Comparison of ENCODE assay signal across 9 cellular contexts in the genomic region with DNA sequence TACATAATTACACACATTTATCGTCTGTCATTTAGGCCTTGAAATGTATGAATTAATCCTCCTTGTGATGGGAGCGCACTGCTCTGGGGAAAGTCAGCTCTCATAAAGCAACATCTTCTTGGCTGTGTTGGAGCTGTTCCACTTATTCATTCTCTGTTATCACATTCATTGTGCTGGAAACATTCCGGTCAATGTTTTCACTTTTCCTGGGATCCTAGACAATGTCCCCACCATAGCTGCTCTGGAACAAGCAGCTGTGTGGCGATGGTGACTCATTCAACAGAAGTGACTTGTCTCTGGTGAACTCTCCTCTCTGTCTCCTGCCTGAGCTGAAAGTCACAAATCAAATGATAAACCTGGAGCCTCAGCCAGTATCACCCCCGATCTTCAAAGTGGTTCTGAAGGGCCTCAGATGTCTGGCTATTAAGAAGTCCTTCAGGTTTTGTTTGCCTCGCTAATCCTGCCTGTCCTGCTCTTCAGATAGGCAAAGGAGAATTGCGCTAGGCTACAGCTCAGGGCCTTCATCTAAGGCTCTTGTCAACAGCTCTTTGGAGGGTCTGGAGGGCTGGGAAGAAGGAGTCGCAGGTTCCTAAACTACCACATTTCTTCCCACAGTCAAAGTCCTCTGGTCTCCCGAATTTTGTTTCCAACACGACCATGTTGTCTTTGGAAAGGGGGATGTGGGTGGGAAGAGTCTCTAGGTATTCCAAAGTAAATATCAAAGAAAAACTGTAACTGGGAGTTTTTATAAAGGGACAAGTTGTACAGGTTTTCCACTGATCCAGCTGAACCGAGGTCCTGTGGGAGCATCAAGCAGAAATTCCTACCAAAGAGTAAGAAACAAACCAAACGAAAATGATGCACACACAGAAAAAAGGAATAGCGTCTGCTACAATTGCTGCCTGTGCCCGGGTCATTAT. TPM values are rescaled to one million over a fixed set of nuclear protein-coding genes. Genes with fewer than 3 reads are reported as not detected.
DNase-seq lines count a peak whose midpoint lies in the region; ATAC-seq and TF ChIP-seq lines count a peak whose summit lies in the region.
"Had no signal": no experiment of that assay in that cellular context is flagged by ENCODE, and none has a peak within 500 bp of the region (broad histone marks: within the 10 kb centered on the region; RNA-seq: fewer than 3 reads in every experiment).

No MANE protein-coding gene starts in this region.

- intact Hi-C loops in Right ventricle myocardium inferior (cut with DNase I) (no loop called here), cardiac septum (cut with DNase I) (loop anchor here (5.0 kb wide), 1 partner anchor 133 kb away; no protein-coding TSS in a partner anchor)

- TF ChIP-seq CTCF in astrocyte of the spinal cord (IDR thresholded peaks at IDR 0.05; ENCODE audit: low read depth, low read length): no peak
- no peak for TF ChIP-seq CTCF in type B pancreatic cell (conservative IDR thresholded peaks at IDR 0.05)

- peaks cover 3% of the 10 kb centered on the region for H3K27me3 Mint-ChIP-seq in type B pancreatic cell

- peak overlapping the region; percentile 84 for H3K27ac Mint-ChIP-seq in type B pancreatic cell

- no peaks in the 10 kb centered on the region for H3K36me3 Mint-ChIP-seq in type B pancreatic cell

- in situ Hi-C loops in astrocyte of the spinal cord (cut with HindIII; ENCODE audit: low sequenced_read_pairs): no loop called here

- DNase-seq in Right ventricle myocardium inferior (ENCODE audit: missing footprints) (no peak), cardiac septum (ENCODE audit: low spot score) (no peak), astrocyte of the spinal cord (ENCODE audit: low read depth, low spot score) (peak; percentile 44), islet precursor cell (peak; percentile 95), type B pancreatic cell (ENCODE audit: extremely low spot score, unreplicated experiment) (no peak), NCI-H2196 (lab: John Stamatoyannopoulos, UW; ENCODE audit: unreplicated experiment) (no peak), GOT3 (lab: John Stamatoyannopoulos, UW) (no peak)
- DNase-seq: NCI-H2171 had no signal

- H3K4me1 Mint-ChIP-seq in type B pancreatic cell (ENCODE audit: unreplicated experiment): peaks cover 21% of the 10 kb centered on the region

- H3K4me3 Mint-ChIP-seq in type B pancreatic cell: no peak overlapping the region

- peaks cover 6% of the 10 kb centered on the region for H3K9me3 Mint-ChIP-seq in type B pancreatic cell

- H3K4me3 ChIP-seq in astrocyte of the spinal cord (ENCODE audit: low read depth, low read length): no peak overlapping the region

- ATAC-seq in Right ventricle myocardium inferior (peak; percentile 90), GM19395 (IDR thresholded peaks at IDR 0.05; ENCODE audit: unreplicated experiment) (no peak)

RNA-seq across cellular contexts. Expression of a gene that starts 29.3 kb away (rescaled TPM):
- total RNA-seq in Right ventricle myocardium inferior (68.4 TPM), cardiac septum (83.1 TPM), type B pancreatic cell (ENCODE audit: low replicate concordance) (117 and 269 TPM in 2 replicates)

Comparison
In these comparisons a context has a peak if more than half of its experiments do, and no peak if none do; other contexts are left out.
1. DNase-seq: peak in astrocyte of the spinal cord (single experiment) and islet precursor cell (single experiment); none in Right ventricle myocardium inferior (single experiment), cardiac septum (single experiment), type B pancreatic cell (single experiment), NCI-H2196 (single experiment) and GOT3 (single experiment).